Comparison of ENCODE assay signal across 20 cellular contexts in the genomic region with DNA sequence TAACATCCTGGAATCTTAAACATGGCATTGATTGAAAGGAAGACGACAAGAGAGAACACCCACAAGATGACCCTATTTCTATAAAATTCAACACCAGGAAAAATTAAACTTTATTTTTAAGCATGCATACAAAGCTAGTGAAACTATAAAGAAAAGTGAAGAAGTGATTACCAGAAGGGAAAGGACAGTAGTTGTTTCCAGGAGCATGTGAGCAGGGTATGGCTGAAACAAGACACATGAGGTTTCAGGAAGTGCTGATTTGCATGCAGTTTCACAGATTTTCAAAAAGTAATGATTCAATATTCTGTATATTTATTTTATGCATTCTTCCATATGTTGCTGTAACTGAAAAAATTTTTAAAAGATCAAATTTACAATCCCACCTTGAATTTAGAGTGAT. TPM values are rescaled to one million over a fixed set of nuclear protein-coding genes. Genes with fewer than 3 reads are reported as not detected.
DNase-seq lines count a peak whose midpoint lies in the region; ATAC-seq and TF ChIP-seq lines count a peak whose summit lies in the region.
"Had no signal": no experiment of that assay in that cellular context is flagged by ENCODE, and none has a peak within 500 bp of the region (broad histone marks: within the 10 kb centered on the region; RNA-seq: fewer than 3 reads in every experiment).

No MANE protein-coding gene starts in this region.

- H3K4me3 ChIP-seq in Peyer's patch: no peak overlapping the region
- H3K4me3 ChIP-seq: hepatocyte, uterus had no signal

- peaks cover 2% of the 10 kb centered on the region for H3K27me3 Mint-ChIP-seq in activated T-cell treated with anti-CD3 and anti-CD28 coated beads, Interleukin-2, amount 50 U/mL, for 4 hours (ENCODE audit: low read depth)
- H3K27me3 Mint-ChIP-seq in stimulated activated naive B cell treated with anti-CD40 and anti-IgM and Interleukin-4, amounts not matched to agents 10 μg/mL and 1 μg/mL and 100 μg/mL, for 72 hours: no peaks in the 10 kb centered on the region
- H3K27me3 Mint-ChIP-seq: central memory CD8-positive, alpha-beta T cell had no signal

- no peaks in the 10 kb centered on the region for H3K36me3 Mint-ChIP-seq in activated T-cell treated with anti-CD3 and anti-CD28 coated beads, Interleukin-2, amount 50 U/mL, for 4 hours (ENCODE audit: insufficient read depth)
- peaks cover 12% of the 10 kb centered on the region for H3K36me3 Mint-ChIP-seq in stimulated activated effector memory CD8-positive, alpha-beta T cell treated with anti-CD3 and anti-CD28 coated beads, Interleukin-12 subunit alpha, Interleukin-12 subunit beta, amount 100 ng/mL, for 72 hours
- H3K36me3 Mint-ChIP-seq in stimulated activated naive B cell treated with anti-CD40 and anti-IgM and Interleukin-4, amounts not matched to agents 10 μg/mL and 1 μg/mL and 100 μg/mL, for 72 hours: no peaks in the 10 kb centered on the region
- H3K36me3 Mint-ChIP-seq: CD8-positive, alpha-beta T cell; mesothelial cell of epicardium had no signal

- peaks cover 22% of the 10 kb centered on the region for H3K4me1 Mint-ChIP-seq in activated T-cell treated with anti-CD3 and anti-CD28 coated beads, Interleukin-2, amount 50 U/mL, for 4 hours (ENCODE audit: low read depth)
- H3K4me1 Mint-ChIP-seq in stimulated activated effector memory CD8-positive, alpha-beta T cell treated with anti-CD3 and anti-CD28 coated beads, Interleukin-12 subunit alpha, Interleukin-12 subunit beta, amount 100 ng/mL, for 72 hours: peaks cover 33% of the 10 kb centered on the region
- H3K4me1 Mint-ChIP-seq in stimulated activated naive B cell treated with anti-CD40 and anti-IgM and Interleukin-4, amounts not matched to agents 10 μg/mL and 1 μg/mL and 100 μg/mL, for 72 hours: no peaks in the 10 kb centered on the region
- H3K4me1 Mint-ChIP-seq: central memory CD8-positive, alpha-beta T cell; neural crest cell had no signal

- no peaks in the 10 kb centered on the region for H3K9me3 Mint-ChIP-seq in activated T-cell treated with anti-CD3 and anti-CD28 coated beads, Interleukin-2, amount 50 U/mL, for 4 hours
- no peaks in the 10 kb centered on the region for H3K9me3 Mint-ChIP-seq in stimulated activated effector memory CD8-positive, alpha-beta T cell treated with anti-CD3 and anti-CD28 coated beads, Interleukin-12 subunit alpha, Interleukin-12 subunit beta, amount 100 ng/mL, for 72 hours
- peaks cover 0 to 3% of the 10 kb centered on the region in 2 donors for H3K9me3 Mint-ChIP-seq in stimulated activated naive B cell treated with anti-CD40 and anti-IgM and Interleukin-4, amounts not matched to agents 10 μg/mL and 1 μg/mL and 100 μg/mL, for 72 hours
- H3K9me3 Mint-ChIP-seq: CD8-positive, alpha-beta T cell; central memory CD8-positive, alpha-beta T cell had no signal

- H3K27ac Mint-ChIP-seq in stimulated activated effector memory CD8-positive, alpha-beta T cell treated with anti-CD3 and anti-CD28 coated beads, Interleukin-12 subunit alpha, Interleukin-12 subunit beta, amount 100 ng/mL, for 72 hours: peak overlapping the region; percentile 85
- H3K27ac Mint-ChIP-seq in stimulated activated naive B cell treated with anti-CD40 and anti-IgM and Interleukin-4, amounts not matched to agents 10 μg/mL and 1 μg/mL and 100 μg/mL, for 72 hours: no peak overlapping the region
- H3K27ac Mint-ChIP-seq: mesothelial cell of epicardium had no signal

- no peaks in the 10 kb centered on the region for H3K4me1 ChIP-seq in Peyer's patch
- H3K4me1 ChIP-seq: uterus had no signal

- no peaks in the 10 kb centered on the region for H3K9me3 ChIP-seq in Peyer's patch
- H3K9me3 ChIP-seq: uterus had no signal

- H3K36me3 ChIP-seq in Peyer's patch: no peaks in the 10 kb centered on the region
- H3K36me3 ChIP-seq: uterus had no signal

- no peak for TF ChIP-seq CTCF in Peyer's patch (IDR thresholded peaks at IDR 0.05)

- no peak overlapping the region for H3K27ac ChIP-seq in Peyer's patch
- H3K27ac ChIP-seq: hepatocyte, uterus had no signal

- H3K27me3 ChIP-seq in Peyer's patch: no peaks in the 10 kb centered on the region
- H3K27me3 ChIP-seq: hepatocyte, uterus had no signal

- H3K4me3 Mint-ChIP-seq in activated T-cell treated with anti-CD3 and anti-CD28 coated beads, Interleukin-2, amount 50 U/mL, for 4 hours: peak overlapping the region; percentile 39
- peak overlapping the region; percentile 66 for H3K4me3 Mint-ChIP-seq in stimulated activated effector memory CD8-positive, alpha-beta T cell treated with anti-CD3 and anti-CD28 coated beads, Interleukin-12 subunit alpha, Interleukin-12 subunit beta, amount 100 ng/mL, for 72 hours
- H3K4me3 Mint-ChIP-seq in stimulated activated naive B cell treated with anti-CD40 and anti-IgM and Interleukin-4, amounts not matched to agents 10 μg/mL and 1 μg/mL and 100 μg/mL, for 72 hours: no peak overlapping the region
- H3K4me3 Mint-ChIP-seq: central memory CD8-positive, alpha-beta T cell; mesothelial cell of epicardium; neural crest cell had no signal

- no peak for TF ChIP-seq POLR2A in Peyer's patch (IDR thresholded peaks at IDR 0.05)

- ATAC-seq in activated T-cell treated with anti-CD3 and anti-CD28 coated beads, Interleukin-2, amount 50 U/mL, for 4 hours: no peak
- peak; percentile 76 for ATAC-seq in GM21526 (IDR thresholded peaks at IDR 0.05; ENCODE audit: low FRiP score, unreplicated experiment)
- peak; percentile 67 for ATAC-seq in HG03342 (IDR thresholded peaks at IDR 0.05; ENCODE audit: unreplicated experiment)
- ATAC-seq in stimulated activated effector memory CD8-positive, alpha-beta T cell treated with anti-CD3 and anti-CD28 coated beads, Interleukin-12 subunit alpha, Interleukin-12 subunit beta, amount 100 ng/mL, for 72 hours: no peak
- ATAC-seq in stimulated activated naive B cell treated with anti-CD40 and anti-IgM and Interleukin-4, amounts not matched to agents 10 μg/mL and 1 μg/mL and 100 μg/mL, for 72 hours (replicated peaks): no peak
- ATAC-seq: CD8-positive, alpha-beta T cell had no signal

- no peak for DNase-seq in activated T-cell treated with anti-CD3 and anti-CD28 coated beads, Interleukin-2, amount 50 U/mL, for 4 hours
- no peak for DNase-seq in activated T-cell treated with anti-CD3 and anti-CD28 coated beads, Interleukin-2, amount 50 U/mL, for 1 hour
- no peak for DNase-seq in stimulated activated effector memory CD8-positive, alpha-beta T cell treated with anti-CD3 and anti-CD28 coated beads, Interleukin-12 subunit alpha, Interleukin-12 subunit beta, amount 100 ng/mL, for 72 hours (ENCODE audit: low spot score in 2 of 2)
- DNase-seq in amniotic stem cell (lab: John Stamatoyannopoulos, UW) (no peak), Peyer's patch (no peak)
- no peak for DNase-seq in stimulated activated naive B cell treated with anti-CD40 and anti-IgM and Interleukin-4, amounts not matched to agents 10 μg/mL and 1 μg/mL and 100 μg/mL, for 72 hours
- DNase-seq: ACHN; activated CD4-positive, alpha-beta T cell treated with anti-CD3 and anti-CD28 coated beads, Interleukin-2, amount 50 U/mL, for 4 hours; activated effector memory CD4-positive, alpha-beta T cell treated with anti-CD3 and anti-CD28 coated beads, Interleukin-2, amount 50 U/mL, for 16 hours; CD8-positive, alpha-beta T cell; NCI-H1694 treated with DMSO at 0.1 percent for 48 hours; NCI-H446; retina; uterus had no signal

RNA-seq across cellular contexts. Expression of gene DAW1, which starts 24.6 kb away (rescaled TPM):
- total RNA-seq in activated T-cell treated with anti-CD3 and anti-CD28 coated beads, Interleukin-2, amount 50 U/mL, for 4 hours: not detected
- total RNA-seq in Peyer's patch: not detected
- total RNA-seq: CD8-positive, alpha-beta T cell; mesothelial cell of epicardium; neural crest cell had no signal

RNA-seq across cellular contexts. Expression of gene CCL20, which starts 33.2 kb away (rescaled TPM):
- 100 to 1,000 TPM in 2 of 3 donors, 10 to 100 TPM in 1; 23.1 to 141 (median 105) TPM for total RNA-seq in activated T-cell treated with anti-CD3 and anti-CD28 coated beads, Interleukin-2, amount 50 U/mL, for 4 hours
- total RNA-seq in Peyer's patch: 10 to 100 TPM in 1 of 4 donors, 1 to 10 TPM in 2, not detected in 1; 4.0 to 14.0 (median 5.1) TPM
- total RNA-seq: neural crest cell, uterus had no signal

Comparison
In these comparisons a context has a peak if more than half of its experiments do, and no peak if none do; other contexts are left out.
1. ATAC-seq: peak in GM21526 (single experiment) and HG03342 (single experiment); none in activated T-cell treated with anti-CD3 and anti-CD28 coated beads, Interleukin-2, amount 50 U/mL, for 4 hours (0 of 2), stimulated activated effector memory CD8-positive, alpha-beta T cell treated with anti-CD3 and anti-CD28 coated beads, Interleukin-12 subunit alpha, Interleukin-12 subunit beta, amount 100 ng/mL, for 72 hours (single experiment) and stimulated activated naive B cell treated with anti-CD40 and anti-IgM and Interleukin-4, amounts not matched to agents 10 μg/mL and 1 μg/mL and 100 μg/mL, for 72 hours (0 of 2).
2. H3K4me3 Mint-ChIP-seq: peak in activated T-cell treated with anti-CD3 and anti-CD28 coated beads, Interleukin-2, amount 50 U/mL, for 4 hours (single experiment) and stimulated activated effector memory CD8-positive, alpha-beta T cell treated with anti-CD3 and anti-CD28 coated beads, Interleukin-12 subunit alpha, Interleukin-12 subunit beta, amount 100 ng/mL, for 72 hours (single experiment); none in stimulated activated naive B cell treated with anti-CD40 and anti-IgM and Interleukin-4, amounts not matched to agents 10 μg/mL and 1 μg/mL and 100 μg/mL, for 72 hours (0 of 2).